8 cellular contexts compared by ENCODE assay signal in genomic region chr7:128530121-128530854, GRCh38. TPM values are rescaled to one million over a fixed set of nuclear protein-coding genes. Genes with fewer than 3 reads are reported as not detected.
DNase-seq lines count a peak whose midpoint lies in the region; ATAC-seq and TF ChIP-seq lines count a peak whose summit lies in the region.
"Not testable (repeated sequence)": the region's sequence is repeated elsewhere in the genome, so short reads cannot be mapped to it uniquely, and the experiment has no call there.

No MANE protein-coding gene starts in this region.

- CTCF ChIA-PET in AG04449 (lab: Yijun Ruan, JAX), result not testable (repeated sequence)

- not testable (repeated sequence) for DNase-seq in AG04449 (ENCODE audit: low read depth, low spot score)
- DNase-seq in NCI-H69 (lab: John Stamatoyannopoulos, UW) (peak; percentile 71), activated T-cell treated with anti-CD3 and anti-CD28 coated beads for 1 hour (ENCODE audit: low read depth) (peak; percentile 19), lower leg skin (ENCODE audit: low spot score in 2 of 2) (peak in 1 of 2 donors; percentile 87)
- peak; percentile 55 for DNase-seq in effector CD8-positive, alpha-beta T cell (lab: John Stamatoyannopoulos, UW)
- peak; percentile 2 to 8 for DNase-seq in stimulated activated CD4-positive, alpha-beta T cell treated with anti-CD3 and anti-CD28 coated beads, Interleukin-15, amount 100 ng/mL, for 48 hours (ENCODE audit: low read depth in 2 of 2)

- TF ChIP-seq CTCF in AG04449 (IDR thresholded peaks at IDR 0.05; ENCODE audit: insufficient read depth, low read length, missing control alignments); lower leg skin (IDR thresholded peaks at IDR 0.05): not testable (repeated sequence)

- H3K4me3 ChIP-seq in AG04449 (ENCODE audit: low read depth, low read length), result peak overlapping the region; percentile 76
- peak overlapping the region; percentile 48 for H3K4me3 ChIP-seq in lower leg skin (ENCODE audit: low read depth, poor library complexity, severe bottlenecking)

- not testable (repeated sequence) for TF ChIP-seq POLR2A in lower leg skin (IDR thresholded peaks at IDR 0.05)

- intact Hi-C loops in lower leg skin (cut with DNase I; ENCODE audit: low total_unique reads), result not testable (repeated sequence)

- WGBS in lower leg skin, 2 donors, result 3 to 5% methylated on average over 12 to 13 of the region's 50 CpGs

- POLR2A ChIA-PET in AG04449 (lab: Yijun Ruan, JAX), result not testable (repeated sequence)

- ATAC-seq in GM18909 (IDR thresholded peaks at IDR 0.05; ENCODE audit: poor library complexity, unreplicated experiment) (peak; percentile 24), HG02970 (IDR thresholded peaks at IDR 0.05; ENCODE audit: low FRiP score, unreplicated experiment) (peak; percentile 18)

RNA-seq across cellular contexts. Expression of gene METTL2B, which starts 53.7 kb away (rescaled TPM):
- total RNA-seq in lower leg skin, result 10 to 100 TPM; 18.2 to 25.1 (median 19.8) TPM
